Comparison of ENCODE assay signal across 8 cellular contexts in the genomic region with DNA sequence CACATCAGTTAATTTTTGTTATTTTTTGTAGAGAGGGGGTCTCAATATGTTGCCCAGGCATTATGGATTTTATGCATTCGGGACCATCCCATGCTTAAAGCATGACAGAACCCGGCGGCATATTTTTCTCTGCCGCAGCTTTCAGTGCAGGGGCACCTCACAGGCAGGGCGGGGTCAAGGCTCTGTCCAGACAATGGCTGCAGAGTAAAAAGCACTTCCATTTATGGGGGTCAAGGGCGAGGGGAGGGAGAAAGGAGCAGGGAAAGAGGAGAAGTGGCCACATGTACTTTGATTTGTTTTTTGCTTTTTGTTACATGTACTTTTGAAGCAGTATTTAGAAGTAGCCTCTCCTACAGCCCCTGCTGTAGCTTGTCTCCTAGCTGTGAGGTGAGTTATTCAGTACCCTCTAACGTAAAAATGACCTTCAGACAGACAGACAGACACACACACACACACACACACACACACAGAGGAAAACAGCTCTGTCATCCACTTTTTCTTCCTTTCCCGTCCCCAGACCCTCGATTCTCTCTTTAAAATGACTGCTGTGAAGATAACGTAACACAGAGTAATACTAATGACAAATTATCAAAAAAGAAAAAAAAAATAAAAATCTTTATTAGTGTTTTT. TPM values are rescaled to one million over a fixed set of nuclear protein-coding genes. Genes with fewer than 3 reads are reported as not detected.
DNase-seq lines count a peak whose midpoint lies in the region; ATAC-seq and TF ChIP-seq lines count a peak whose summit lies in the region.

No MANE protein-coding gene starts in this region.

- TF ChIP-seq CTCF in A673 (conservative IDR thresholded peaks at IDR 0.05; ENCODE audit: low read depth, low read length) (no peak), colonic mucosa (IDR thresholded peaks at IDR 0.05) (no peak)

- peak overlapping the region in 1 of 2 donors; percentile 30 for H3K9ac ChIP-seq in colonic mucosa (ENCODE audit: low read depth in 2 of 2, low read length in 2 of 2)

- H3K27ac ChIP-seq in A673 (ENCODE audit: low read depth, low read length, poor library complexity, severe bottlenecking) (no peak overlapping the region), colonic mucosa (no peak overlapping the region), muscle layer of duodenum (ENCODE audit: low read length) (no peak overlapping the region)

- POLR2A ChIA-PET in A673 (lab: Charles Lee; ENCODE audit: low non-redundant PET), result no interaction called here

- CTCF ChIA-PET in A673 (lab: Charles Lee), result no interaction called here

- BruUV-seq in A673 (replicated peaks; lab: Mats Ljungman, UMichigan), result no TSS peak

- ATAC-seq in left colon, result no peak

- H3K36me3 ChIP-seq in A673 (ENCODE audit: insufficient read depth, low read length, poor library complexity, severe bottlenecking) (no peaks in the 10 kb centered on the region), colonic mucosa (no peaks in the 10 kb centered on the region), muscle layer of duodenum (ENCODE audit: control insufficient read depth in 1 of 2, insufficient read depth in 2 of 2, low read length in 2 of 2) (peaks cover 4 to 12% of the 10 kb centered on the region in 2 donors)

- peak overlapping the region; percentile 51 for H3K4me3 ChIP-seq in A673 (ENCODE audit: low read depth, low read length, poor library complexity, severe bottlenecking)
- peak overlapping the region; percentile 76 for H3K4me3 ChIP-seq in Jurkat, Clone E6-1 (ENCODE audit: low read length)
- H3K4me3 ChIP-seq in colonic mucosa, result peak overlapping the region; percentile 50
- peak overlapping the region; percentile 72 to 81 for H3K4me3 ChIP-seq in muscle layer of duodenum (ENCODE audit: low read depth in 1 of 2, low read length in 2 of 2)

- no peaks in the 10 kb centered on the region for H3K27me3 ChIP-seq in A673 (replicated peaks; ENCODE audit: insufficient read depth, low read depth, low read length, poor library complexity)
- no peaks in the 10 kb centered on the region for H3K27me3 ChIP-seq in colonic mucosa
- H3K27me3 ChIP-seq in muscle layer of duodenum (ENCODE audit: low read depth, low read length), result no peaks in the 10 kb centered on the region

- no peaks in the 10 kb centered on the region for H3K4me1 ChIP-seq in A673 (ENCODE audit: insufficient read depth, low read length, poor library complexity, severe bottlenecking)
- no peaks in the 10 kb centered on the region for H3K4me1 ChIP-seq in colonic mucosa
- peaks cover 5 to 18% of the 10 kb centered on the region in 2 donors for H3K4me1 ChIP-seq in muscle layer of duodenum (ENCODE audit: control insufficient read depth in 1 of 2, insufficient read depth in 2 of 2, low read length in 2 of 2)

- DNase-seq in A673 (ENCODE audit: low spot score) (no peak), colonic mucosa (no peak), KG1 (lab: John Stamatoyannopoulos, UW) (no peak), NCI-H1105 treated with DMSO at 0.1 percent for 48 hours (lab: John Stamatoyannopoulos, UW) (no peak), left colon (no peak), epidermal melanocyte (ENCODE audit: insufficient read length, low spot score) (no peak)
- DNase-seq in Jurkat, Clone E6-1 (ENCODE audit: low read depth, low spot score), result no peak

- intact Hi-C loops in A673 (cut with micrococcal nuclease; ENCODE audit: unreplicated experiment) (no loop called here), colonic mucosa (cut with DNase I) (no loop called here), left colon (cut with DNase I, micrococcal nuclease) (no loop called here)

- no peaks in the 10 kb centered on the region for H3K9me3 ChIP-seq in A673 (ENCODE audit: low read depth, low read length, poor library complexity, severe bottlenecking)
- no peaks in the 10 kb centered on the region for H3K9me3 ChIP-seq in colonic mucosa
- H3K9me3 ChIP-seq in muscle layer of duodenum (ENCODE audit: control insufficient read depth in 1 of 2, low read length in 2 of 2), result no peaks in the 10 kb centered on the region

RNA-seq across cellular contexts. Expression of gene SCPEP1, which starts 0.9 kb away (rescaled TPM):
- 31.8 and 40.1 TPM in 2 replicates for total RNA-seq in A673 (2021)
- polyA plus RNA-seq in Jurkat, Clone E6-1 (2012; ENCODE audit: insufficient read depth, insufficient read length), result 24.0 TPM
- total RNA-seq in colonic mucosa, result 10 to 100 TPM; 13.7 to 22.9 TPM
- total RNA-seq in left colon, result 10 to 100 TPM; 15.3 to 30.9 TPM

RNA-seq across cellular contexts. Expression of gene COIL, which starts 16.2 kb away (rescaled TPM):
- 23.2 and 23.9 TPM in 2 replicates for total RNA-seq in A673 (2021)
- 24.6 TPM for polyA plus RNA-seq in Jurkat, Clone E6-1 (2012; ENCODE audit: insufficient read depth, insufficient read length)
- total RNA-seq in colonic mucosa, result 10 to 100 TPM; 14.1 to 14.8 TPM
- 10 to 100 TPM; 11.6 to 12.5 TPM for total RNA-seq in left colon
